ENCODE assay signal across 17 cellular contexts in the genomic region with DNA sequence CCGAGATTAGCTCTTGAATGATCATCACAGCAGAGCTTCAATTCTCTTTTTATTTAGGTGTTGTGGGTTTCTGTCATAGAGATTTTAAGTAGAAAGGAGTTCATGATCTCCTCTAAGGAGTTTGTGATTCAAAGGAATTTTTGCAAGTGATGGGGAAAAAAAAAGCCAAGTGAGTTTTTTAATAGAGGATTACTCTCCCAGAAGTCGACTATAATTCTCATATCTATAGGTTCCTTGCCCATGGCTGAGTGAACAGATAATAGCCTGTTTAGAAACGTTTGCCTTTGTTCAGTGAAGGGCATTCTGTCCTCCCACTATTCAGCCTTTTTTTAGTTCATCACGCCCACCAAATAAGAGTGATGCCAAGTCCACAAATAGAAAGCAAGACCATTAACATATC.
DNase-seq lines count a peak whose midpoint lies in the region; ATAC-seq and TF ChIP-seq lines count a peak whose summit lies in the region.
"Had no signal": no experiment of that assay in that cellular context is flagged by ENCODE, and none has a peak within 500 bp of the region (broad histone marks: within the 10 kb centered on the region; RNA-seq: fewer than 3 reads in every experiment).

No MANE protein-coding gene starts in this region.

- no peak for TF ChIP-seq CTCF in heart right ventricle (IDR thresholded peaks at IDR 0.05)

- H3K9me3 Mint-ChIP-seq in activated T-cell treated with anti-CD3 and anti-CD28 coated beads, Interleukin-2, amount 50 U/mL, for 24 hours = peaks cover 11% of the 10 kb centered on the region

- H3K36me3 Mint-ChIP-seq in activated T-cell treated with anti-CD3 and anti-CD28 coated beads, Interleukin-2, amount 50 U/mL, for 24 hours (ENCODE audit: low read depth) = no peaks in the 10 kb centered on the region
- H3K36me3 Mint-ChIP-seq: CD4-positive, alpha-beta memory T cell had no signal

- intact Hi-C loops in Right ventricle myocardium superior (cut with DNase I) (no loop called here), heart right ventricle (cut with DNase I) (no loop called here)

- peak; percentile 41 for ATAC-seq in Right ventricle myocardium superior (ENCODE audit: poor library complexity)
- no peak for ATAC-seq in heart right ventricle
- ATAC-seq: HCT116 had no signal

- in situ Hi-C loops in HAP-1 (cut with MboI; ENCODE audit: low sequenced_read_pairs) = loop anchor here (25.0 kb wide), 1 partner anchor 1150 kb away; no protein-coding TSS in a partner anchor

- H3K4me3 ChIP-seq in heart right ventricle = no peak overlapping the region
- H3K4me3 ChIP-seq in HAP-1 = no peak overlapping the region
- H3K4me3 ChIP-seq: GM12878, GM23248 had no signal

- WGBS in heart right ventricle, 2 donors = 26 to 31% methylated on average over 4 of the region's 4 CpGs

- H3K27ac Mint-ChIP-seq in activated T-cell treated with anti-CD3 and anti-CD28 coated beads, Interleukin-2, amount 50 U/mL, for 24 hours = no peak overlapping the region
- H3K27ac Mint-ChIP-seq: CD4-positive, alpha-beta memory T cell had no signal

- H3K36me3 ChIP-seq in heart right ventricle (no peaks in the 10 kb centered on the region), HAP-1 (replicated peaks) (no peaks in the 10 kb centered on the region)

- no peak overlapping the region for H3K4me3 Mint-ChIP-seq in activated T-cell treated with anti-CD3 and anti-CD28 coated beads, Interleukin-2, amount 50 U/mL, for 24 hours
- H3K4me3 Mint-ChIP-seq: CD4-positive, alpha-beta memory T cell had no signal

- H3K27ac ChIP-seq in heart right ventricle = no peak overlapping the region
- H3K27ac ChIP-seq: GM23248 had no signal

- peaks cover 0 to 3% (median 0%) of the 10 kb centered on the region in 11 donors for H3K9me3 ChIP-seq in heart right ventricle
- no peaks in the 10 kb centered on the region for H3K9me3 ChIP-seq in HAP-1
- H3K9me3 ChIP-seq: Caco-2 had no signal

- H3K27me3 Mint-ChIP-seq in activated T-cell treated with anti-CD3 and anti-CD28 coated beads, Interleukin-2, amount 50 U/mL, for 24 hours = no peaks in the 10 kb centered on the region
- H3K27me3 Mint-ChIP-seq: CD4-positive, alpha-beta memory T cell had no signal

- no peaks in the 10 kb centered on the region for H3K27me3 ChIP-seq in heart right ventricle
- no peaks in the 10 kb centered on the region for H3K27me3 ChIP-seq in HAP-1 (ENCODE audit: low read depth)

- DNase-seq in Right ventricle myocardium superior (no peak), heart right ventricle (no peak), HAP-1 (ENCODE audit: low spot score in 2 of 2) (peak; percentile 58 to 96), NCI-H2227 (lab: John Stamatoyannopoulos, UW; ENCODE audit: unreplicated experiment) (peak; percentile 35), COR-L47 (lab: John Stamatoyannopoulos, UW) (no peak)
- no peak for DNase-seq in activated T-cell treated with anti-CD3 and anti-CD28 coated beads, Interleukin-2, amount 50 U/mL, for 24 hours
- DNase-seq: C1 segment of cervical spinal cord; Caco-2; CD4-positive, alpha-beta memory T cell; DMS 273 treated with DMSO at 0.1 percent for 48 hours; DMS79; EL; GDM1; GM23248; H7 had no signal

- no peaks in the 10 kb centered on the region for H3K4me1 Mint-ChIP-seq in activated T-cell treated with anti-CD3 and anti-CD28 coated beads, Interleukin-2, amount 50 U/mL, for 24 hours (ENCODE audit: low read depth)
- H3K4me1 Mint-ChIP-seq: CD4-positive, alpha-beta memory T cell had no signal

- H3K4me1 ChIP-seq in heart right ventricle = no peaks in the 10 kb centered on the region
- H3K4me1 ChIP-seq in HAP-1 = peaks cover 24% of the 10 kb centered on the region
- H3K4me1 ChIP-seq: Caco-2 had no signal

Comparison
In these comparisons a context has a peak if more than half of its experiments do, and no peak if none do; other contexts are left out.
1. DNase-seq: peak in HAP-1 (2 of 2) and NCI-H2227 (single experiment); none in Right ventricle myocardium superior (single experiment), heart right ventricle (0 of 2), activated T-cell treated with anti-CD3 and anti-CD28 coated beads, Interleukin-2, amount 50 U/mL, for 24 hours (single experiment) and COR-L47 (single experiment).